In the genomic region with DNA sequence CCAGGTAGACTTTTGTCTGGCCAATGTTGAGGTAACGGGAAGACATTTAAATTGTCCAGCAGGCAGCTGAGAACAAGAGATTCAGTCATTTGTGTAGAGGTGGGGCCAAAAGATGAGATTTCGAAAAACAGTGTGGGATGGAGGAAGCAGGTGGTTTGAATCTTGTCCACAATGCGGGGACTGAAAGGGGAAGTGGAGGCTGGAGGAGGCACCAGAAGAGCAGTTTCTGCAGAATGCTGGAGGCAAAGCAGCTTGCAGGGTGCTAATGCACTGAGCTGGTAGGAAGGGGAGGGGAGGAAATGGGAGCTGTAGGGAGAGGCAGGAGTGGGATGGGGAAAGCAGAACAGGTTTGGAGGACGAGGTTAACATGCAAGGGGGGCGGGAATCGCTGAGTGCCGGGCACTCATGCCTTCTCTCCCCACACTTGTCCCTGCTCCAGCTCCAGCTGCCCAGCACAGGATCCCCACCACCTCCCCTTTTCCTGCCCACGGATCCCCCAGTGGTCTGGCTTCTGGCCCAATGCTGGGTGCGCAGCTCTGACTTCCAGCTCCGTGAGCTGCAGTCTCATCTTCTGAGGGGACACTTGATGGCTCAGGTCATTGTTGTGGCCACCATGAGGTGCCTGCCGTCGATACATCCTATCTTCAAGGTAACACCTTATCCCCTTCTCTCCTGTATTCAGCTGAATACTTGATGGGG, we compare ENCODE assay signal across 12 cellular contexts. TPM values are rescaled to one million over a fixed set of nuclear protein-coding genes. Genes with fewer than 3 reads are reported as not detected.
DNase-seq lines count a peak whose midpoint lies in the region; ATAC-seq and TF ChIP-seq lines count a peak whose summit lies in the region.
"Had no signal": no experiment of that assay in that cellular context is flagged by ENCODE, and none has a peak within 500 bp of the region (broad histone marks: within the 10 kb centered on the region; RNA-seq: fewer than 3 reads in every experiment).

No MANE protein-coding gene starts in this region.

- no peaks in the 10 kb centered on the region for H3K9me3 ChIP-seq in body of pancreas
- H3K9me3 ChIP-seq: Caco-2 had no signal

- no peak for TF ChIP-seq CTCF in body of pancreas (IDR thresholded peaks at IDR 0.05)

- TF ChIP-seq POLR2A in body of pancreas (IDR thresholded peaks at IDR 0.05): no peak

- H3K4me3 ChIP-seq in body of pancreas: no peak overlapping the region

- no peak overlapping the region for H3K27ac ChIP-seq in body of pancreas
- H3K27ac ChIP-seq: VCaP had no signal

- H3K27me3 ChIP-seq in body of pancreas: no peaks in the 10 kb centered on the region

- H3K4me1 ChIP-seq in body of pancreas: peaks cover 2% of the 10 kb centered on the region
- H3K4me1 ChIP-seq: Caco-2 had no signal

- H3K36me3 ChIP-seq in body of pancreas (replicated peaks in 1 of 2; ENCODE audit: insufficient read depth in 1 of 2, low read depth in 2 of 2): no peaks in the 10 kb centered on the region

- ATAC-seq in GM18907 (IDR thresholded peaks at IDR 0.05; ENCODE audit: unreplicated experiment): peak; percentile 64
- peak; percentile 66 for ATAC-seq in HG03108 (IDR thresholded peaks at IDR 0.05; ENCODE audit: unreplicated experiment)
- no peak for ATAC-seq in body of pancreas

- intact Hi-C loops in body of pancreas (cut with DNase I): loop anchor here (10.0 kb wide), 1 partner anchor 174 kb away; a partner anchor contains a TSS

- WGBS in body of pancreas, 2 donors: 51 to 78% methylated on average over 12 of the region's 12 CpGs

- DNase-seq in Ammon's horn (ENCODE audit: low spot score) (peak; percentile 54), UCSD-AML1 (lab: John Stamatoyannopoulos, UW; ENCODE audit: unreplicated experiment) (peak; percentile 54), NCI-H774 (lab: John Stamatoyannopoulos, UW) (no peak), COLO668 (lab: John Stamatoyannopoulos, UW; ENCODE audit: unreplicated experiment) (no peak), body of pancreas (no peak)
- DNase-seq in activated naive CD4-positive, alpha-beta T cell treated with anti-CD3 and anti-CD28 coated beads, Interleukin-2, amount 50 U/mL, for 16 hours: no peak
- DNase-seq: Caco-2, left cardiac atrium had no signal

RNA-seq across cellular contexts. Expression of a gene that starts 9.4 kb away (rescaled TPM):
- total RNA-seq in body of pancreas: 1 to 10 TPM; 3.3 to 6.2 TPM

RNA-seq across cellular contexts. Expression of a gene that starts 9.5 kb away (rescaled TPM):
- total RNA-seq in body of pancreas: 1 to 10 TPM; 6.2 to 9.9 TPM

RNA-seq across cellular contexts. Expression of a gene that starts 20.1 kb away (rescaled TPM):
- total RNA-seq in body of pancreas: 10 to 100 TPM; 17.1 to 37.6 TPM

RNA-seq across cellular contexts. Expression of a gene that starts 20.4 kb away (rescaled TPM):
- total RNA-seq in body of pancreas: 10 to 100 TPM in 1 of 2 donors, 1 to 10 TPM in 1; 6.9 to 13.5 TPM

RNA-seq across cellular contexts. Expression of a gene that starts 52.3 kb away (rescaled TPM):
- not detected for total RNA-seq in body of pancreas
- total RNA-seq: HT1080 had no signal

Comparison
In these comparisons a context has a peak if more than half of its experiments do, and no peak if none do; other contexts are left out.
1. DNase-seq: peak in Ammon's horn (single experiment) and UCSD-AML1 (single experiment); none in NCI-H774 (single experiment), COLO668 (single experiment), body of pancreas (0 of 4) and activated naive CD4-positive, alpha-beta T cell treated with anti-CD3 and anti-CD28 coated beads, Interleukin-2, amount 50 U/mL, for 16 hours (single experiment).